9 cellular contexts compared by ENCODE assay signal in the genomic region with DNA sequence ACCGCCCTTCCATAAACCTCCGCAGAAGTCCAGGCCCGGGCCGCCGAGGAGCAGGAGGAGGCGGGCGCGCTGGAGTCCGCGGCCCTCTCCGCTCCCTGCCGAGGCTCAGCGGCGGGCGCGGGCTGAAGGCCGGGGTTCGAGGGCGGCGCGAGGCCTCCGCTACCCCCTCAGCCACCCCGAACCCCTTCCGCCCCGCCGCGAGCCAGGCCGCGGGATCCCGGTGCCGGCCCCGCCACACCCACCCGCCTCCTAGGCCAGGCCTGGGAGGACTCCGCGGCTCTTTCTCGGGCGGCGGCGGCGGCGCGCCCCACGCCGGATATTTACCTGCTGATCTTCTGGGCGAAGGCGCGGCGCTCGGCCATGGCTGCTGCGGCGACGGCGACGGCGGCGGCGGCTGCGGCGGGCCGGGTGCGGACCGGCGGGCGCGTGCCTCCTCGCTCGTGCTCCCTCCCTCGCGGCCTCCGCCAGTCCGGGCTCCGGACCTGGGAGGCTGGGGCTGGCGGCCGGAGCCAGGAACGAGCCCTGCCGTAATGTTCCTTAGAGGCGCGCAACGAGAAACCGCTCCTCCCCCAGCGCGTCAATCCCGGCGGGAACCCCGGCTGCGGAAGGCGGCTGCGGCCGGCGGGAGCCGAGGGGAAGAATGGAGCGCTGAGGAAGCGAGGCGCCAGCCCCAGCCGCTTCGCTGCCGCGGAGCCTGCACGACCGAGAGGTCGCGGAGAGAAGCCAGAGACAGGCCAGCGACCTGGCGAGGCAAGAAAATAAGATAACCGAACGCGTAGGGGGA. TPM values are rescaled to one million over a fixed set of nuclear protein-coding genes. Genes with fewer than 3 reads are reported as not detected.
DNase-seq lines count a peak whose midpoint lies in the region; ATAC-seq, FAIRE-seq and TF ChIP-seq lines count a peak whose summit lies in the region.
"Had no signal": no experiment of that assay in that cellular context is flagged by ENCODE, and none has a peak within 500 bp of the region (broad histone marks: within the 10 kb centered on the region; RNA-seq: fewer than 3 reads in every experiment).

A gene with protein sequence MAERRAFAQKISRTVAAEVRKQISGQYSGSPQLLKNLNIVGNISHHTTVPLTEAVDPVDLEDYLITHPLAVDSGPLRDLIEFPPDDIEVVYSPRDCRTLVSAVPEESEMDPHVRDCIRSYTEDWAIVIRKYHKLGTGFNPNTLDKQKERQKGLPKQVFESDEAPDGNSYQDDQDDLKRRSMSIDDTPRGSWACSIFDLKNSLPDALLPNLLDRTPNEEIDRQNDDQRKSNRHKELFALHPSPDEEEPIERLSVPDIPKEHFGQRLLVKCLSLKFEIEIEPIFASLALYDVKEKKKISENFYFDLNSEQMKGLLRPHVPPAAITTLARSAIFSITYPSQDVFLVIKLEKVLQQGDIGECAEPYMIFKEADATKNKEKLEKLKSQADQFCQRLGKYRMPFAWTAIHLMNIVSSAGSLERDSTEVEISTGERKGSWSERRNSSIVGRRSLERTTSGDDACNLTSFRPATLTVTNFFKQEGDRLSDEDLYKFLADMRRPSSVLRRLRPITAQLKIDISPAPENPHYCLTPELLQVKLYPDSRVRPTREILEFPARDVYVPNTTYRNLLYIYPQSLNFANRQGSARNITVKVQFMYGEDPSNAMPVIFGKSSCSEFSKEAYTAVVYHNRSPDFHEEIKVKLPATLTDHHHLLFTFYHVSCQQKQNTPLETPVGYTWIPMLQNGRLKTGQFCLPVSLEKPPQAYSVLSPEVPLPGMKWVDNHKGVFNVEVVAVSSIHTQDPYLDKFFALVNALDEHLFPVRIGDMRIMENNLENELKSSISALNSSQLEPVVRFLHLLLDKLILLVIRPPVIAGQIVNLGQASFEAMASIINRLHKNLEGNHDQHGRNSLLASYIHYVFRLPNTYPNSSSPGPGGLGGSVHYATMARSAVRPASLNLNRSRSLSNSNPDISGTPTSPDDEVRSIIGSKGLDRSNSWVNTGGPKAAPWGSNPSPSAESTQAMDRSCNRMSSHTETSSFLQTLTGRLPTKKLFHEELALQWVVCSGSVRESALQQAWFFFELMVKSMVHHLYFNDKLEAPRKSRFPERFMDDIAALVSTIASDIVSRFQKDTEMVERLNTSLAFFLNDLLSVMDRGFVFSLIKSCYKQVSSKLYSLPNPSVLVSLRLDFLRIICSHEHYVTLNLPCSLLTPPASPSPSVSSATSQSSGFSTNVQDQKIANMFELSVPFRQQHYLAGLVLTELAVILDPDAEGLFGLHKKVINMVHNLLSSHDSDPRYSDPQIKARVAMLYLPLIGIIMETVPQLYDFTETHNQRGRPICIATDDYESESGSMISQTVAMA (N-terminal part only) (minus strand): TSS at position 484 of the 784 bp plus-strand sequence. CDS start 122 bp downstream, at position 362.

- H3K23ac ChIP-seq in H1 (ENCODE audit: insufficient read length): no peak within 1 kb of the TSS

- H3K36me3 ChIP-seq in CD4-positive, CD25-positive, alpha-beta regulatory T cell (ENCODE audit: control insufficient read depth, insufficient read depth, low read length): no peaks in the 10 kb centered on the region
- no peaks in the 10 kb centered on the region for H3K36me3 ChIP-seq in H1 (ENCODE audit: control insufficient read depth in 2 of 4, insufficient read depth in 4 of 4, low read length in 3 of 4)
- no peaks in the 10 kb centered on the region for H3K36me3 ChIP-seq in lung (ENCODE audit: control insufficient read depth in 2 of 2, insufficient read depth in 2 of 2, low read length in 2 of 2)

- H3K27me3 Mint-ChIP-seq in CD4-positive, CD25-positive, alpha-beta regulatory T cell: peaks cover 19% of the 10 kb centered on the region

- H4K8ac ChIP-seq in H1 (ENCODE audit: extremely low read depth, insufficient read depth, low read length): peak within 1 kb of the TSS; percentile 95

- 0 out of 2 replicates have a peak within 1 kb of the TSS, but pooled peaks have one; percentile 73 for H2BK15ac ChIP-seq in H1 (ENCODE audit: low read length)

- H2AFZ ChIP-seq in H1 (ENCODE audit: low read length): peak within 1 kb of the TSS; percentile 98

- H3K4me3 ChIP-seq in CD4-positive, CD25-positive, alpha-beta regulatory T cell (ENCODE audit: low read depth, low read length): peak within 1 kb of the TSS; percentile 86
- H3K4me3 ChIP-seq in H1 (ENCODE audit: extremely low read depth in 1 of 4, insufficient read depth in 2 of 4, low read depth in 3 of 4, low read length in 4 of 4): peak within 1 kb of the TSS; percentile 80 to 92 (median 88)
- peak within 1 kb of the TSS; percentile 94 for H3K4me3 ChIP-seq in lung

- peak within 1 kb of the TSS; percentile 91 to 98 (median 93) for H3K27ac Mint-ChIP-seq in CD4-positive, CD25-positive, alpha-beta regulatory T cell

- peak in 1 of 2 experiments; percentile 25; a peak in 2 of 4 replicates for TF ChIP-seq RAD21 in H1 (IDR thresholded peaks at IDR 0.05 in 1 of 2, conservative IDR thresholded peaks at IDR 0.05 in 1 of 2; ENCODE audit: low read depth in 2 of 2, low read length in 2 of 2)

- peaks cover 6% of the 10 kb centered on the region for H3K4me1 ChIP-seq in CD4-positive, CD25-positive, alpha-beta regulatory T cell (ENCODE audit: control insufficient read depth, insufficient read depth, low read length, poor library complexity, severe bottlenecking)
- peaks cover 0 to 8% (median 4%) of the 10 kb centered on the region in 4 experiments; a peak in 4 of 7 replicates for H3K4me1 ChIP-seq in H1 (replicated peaks in 1 of 4; ENCODE audit: control insufficient read depth in 3 of 4, insufficient read depth in 4 of 4, low read length in 3 of 4)
- H3K4me1 ChIP-seq in lung (ENCODE audit: control insufficient read depth in 2 of 2, insufficient read depth in 2 of 2, low read length in 2 of 2): peaks cover 1 to 14% of the 10 kb centered on the region in 2 donors

- no peak within 1 kb of the TSS for H2AK5ac ChIP-seq in H1 (ENCODE audit: low read depth, low read length)

- peak in 1 of 2 experiments; percentile 69; a peak in 1 of 3 replicates for TF ChIP-seq EP300 in H1 (IDR thresholded peaks at IDR 0.05; ENCODE audit: borderline replicate concordance in 1 of 2, low read depth in 2 of 2, low read length in 2 of 2)

- peaks cover under 1% of the 10 kb centered on the region; the same call in 1 of the 2 replicates for H3K79me1 ChIP-seq in H1 (ENCODE audit: low read depth, low read length)

- H4K91ac ChIP-seq in H1 (replicated peaks; ENCODE audit: insufficient read length, low read length): peak within 1 kb of the TSS; percentile 79

- peak in 1 of 2 experiments; percentile 63; a peak in 2 of 3 replicates for TF ChIP-seq POLR2A in H1 (IDR thresholded peaks at IDR 0.05; ENCODE audit: control extremely low read depth in 1 of 2, low read depth in 2 of 2, low read length in 2 of 2)

- H3K27ac ChIP-seq in CD4-positive, CD25-positive, alpha-beta regulatory T cell (ENCODE audit: insufficient read depth, low read length, poor library complexity, severe bottlenecking): no peak within 1 kb of the TSS
- H3K27ac ChIP-seq in H1 (ENCODE audit: low read depth, low read length) (peak within 1 kb of the TSS; percentile 67; the same call in 1 of the 2 replicates), lung (ENCODE audit: low read depth in 1 of 2, low read length in 1 of 2) (peak within 1 kb of the TSS; percentile 80 to 86)

- no peak within 1 kb of the TSS for H3K4ac ChIP-seq in H1 (replicated peaks; ENCODE audit: insufficient read length, low read depth, low read length)

- 3% methylated on average over 65 of the region's 107 CpGs; no CpG with 5 or more reads in 1 of the 2 experiments for WGBS in H1 (ENCODE audit: extremely low coverage in 1 of 2, insufficient coverage in 1 of 2, insufficient read length in 1 of 2, insufficient replicate concordance in 2 of 2, low coverage in 1 of 2, low lambda C conversion rate in 2 of 2, missing lambda C conversion rate in 1 of 2), 2 experiments
- WGBS in lung, 2 donors: 0 to 1% methylated on average over 71 to 107 of the region's 107 CpGs

- peaks cover 0 to 2% of the 10 kb centered on the region in 2 experiments for H4K20me1 ChIP-seq in H1 (replicated peaks in 1 of 2; ENCODE audit: control insufficient read depth in 1 of 2, insufficient read depth in 2 of 2, low read length in 2 of 2)

- peaks cover 0 to 29% (median 22%) of the 10 kb centered on the region in 4 donors for H3K4me1 Mint-ChIP-seq in CD4-positive, CD25-positive, alpha-beta regulatory T cell

- TF ChIP-seq CTCF in H1 (IDR thresholded peaks at IDR 0.05; ENCODE audit: control extremely low read depth in 1 of 3, insufficient read depth in 1 of 3, low read depth in 1 of 3, low read length in 3 of 3) (no peak), lung (IDR thresholded peaks at IDR 0.05; ENCODE audit: control extremely low read depth, extremely low read depth) (no peak)

- peak within 1 kb of the TSS; percentile 5; the same call in 1 of the 2 replicates for H2BK12ac ChIP-seq in H1 (ENCODE audit: low read depth, low read length)

- H2BK5ac ChIP-seq in H1 (ENCODE audit: low read depth, low read length): peak within 1 kb of the TSS; percentile 89

- H3K56ac ChIP-seq in H1 (replicated peaks; ENCODE audit: insufficient read length, low read depth, low read length): peak within 1 kb of the TSS; percentile 77

- H3K79me2 ChIP-seq in H1 (ENCODE audit: control insufficient read depth in 1 of 2, insufficient read depth in 2 of 2, low read length in 2 of 2): peaks cover 4 to 37% of the 10 kb centered on the region in 2 experiments; a peak in 3 of 4 replicates

- CTCF ChIA-PET in activated CD8-positive, alpha-beta memory T cell treated with anti-CD3 and anti-CD28 coated beads for 36 hours (lab: Charles Lee): no interaction called here
- CTCF ChIA-PET in H1 (lab: Charles Lee; ENCODE audit: partially characterized antibody): interaction anchor here (0.9 kb wide), 1 partner anchor 30 kb away, joined by 3 read pairs; no protein-coding TSS in a partner anchor

- H3K9me3 ChIP-seq in CD4-positive, CD25-positive, alpha-beta regulatory T cell (ENCODE audit: control insufficient read depth in 2 of 2, low read length in 2 of 2): no peaks in the 10 kb centered on the region
- H3K9me3 ChIP-seq in H1 (ENCODE audit: insufficient read depth in 2 of 2, low read depth in 1 of 2, low read length in 1 of 2) (no peaks in the 10 kb centered on the region), lung (ENCODE audit: control insufficient read depth in 2 of 2, insufficient read depth in 1 of 2, low read length in 1 of 2) (no peaks in the 10 kb centered on the region)

- peak within 1 kb of the TSS; percentile 82 to 83 for H3K4me2 ChIP-seq in H1 (ENCODE audit: insufficient read depth in 1 of 2, low read depth in 2 of 2, low read length in 2 of 2)

- peak within 1 kb of the TSS; percentile 94; the same call in 1 of the 2 replicates for H3K18ac ChIP-seq in H1 (ENCODE audit: extremely low read depth, low read length)

- POLR2A ChIA-PET in activated CD8-positive, alpha-beta memory T cell treated with anti-CD3 and anti-CD28 coated beads for 36 hours (lab: Charles Lee): interaction anchor here (0.9 kb wide), 1 partner anchor 95 kb away, joined by 8 read pairs; no protein-coding TSS in a partner anchor
- POLR2A ChIA-PET in H1 (lab: Charles Lee; ENCODE audit: partially characterized antibody): interaction anchor here (0.6 to 1.4 kb wide), 5 partner anchors 11 to 66 kb away, joined by 3 to 5 read pairs (median 3); no protein-coding TSS in a partner anchor

- peak within 1 kb of the TSS; percentile 91 for H4K5ac ChIP-seq in H1 (ENCODE audit: insufficient read length, low read depth, low read length)

- H2BK20ac ChIP-seq in H1 (ENCODE audit: low read length): no peak within 1 kb of the TSS

- peak within 1 kb of the TSS; percentile 90 to 97 (median 93) for H3K9ac ChIP-seq in H1 (replicated peaks in 1 of 4; ENCODE audit: extremely low read depth in 1 of 4, low read depth in 3 of 4, low read length in 3 of 4)

- no peaks in the 10 kb centered on the region for H3K9me3 Mint-ChIP-seq in CD4-positive, CD25-positive, alpha-beta regulatory T cell

- H2BK120ac ChIP-seq in H1 (replicated peaks; ENCODE audit: low read depth, low read length): no peak within 1 kb of the TSS

- FAIRE-seq in H1 (lab: Jason Lieb, UNC): no peak
- FAIRE-seq: islet of Langerhans had no signal

- ATAC-seq in CD4-positive, CD25-positive, alpha-beta regulatory T cell (ENCODE audit: low read depth in 2 of 2): peak; percentile 66 to 74
- ATAC-seq in GM19324 (IDR thresholded peaks at IDR 0.05; ENCODE audit: low FRiP score, unreplicated experiment) (peak; percentile 82), HG03432 (IDR thresholded peaks at IDR 0.05; ENCODE audit: unreplicated experiment) (peak; percentile 82), lung (ENCODE audit: insufficient read depth, low FRiP score) (peak; percentile 88)

- peak; percentile 21 to 68 (median 56) for DNase-seq in CD4-positive, CD25-positive, alpha-beta regulatory T cell
- DNase-seq in NCI-H69 (lab: John Stamatoyannopoulos, UW) (peak; percentile 84), H1 (ENCODE audit: low read depth in 1 of 2, low spot score in 2 of 2) (peak; percentile 56 to 95), lung (ENCODE audit: low spot score) (peak; percentile 77)
- peak; percentile 5 to 28 (median 27) for DNase-seq in stimulated activated CD4-positive, alpha-beta T cell treated with anti-CD3 and anti-CD28 coated beads, TNF-alpha, amount 100 ng/mL, for 4 hours (ENCODE audit: low read depth in 3 of 3)

- peaks cover 4% of the 10 kb centered on the region; the same call in 1 of the 2 replicates for H3K23me2 ChIP-seq in H1 (ENCODE audit: low read depth, low read length)

- peaks cover 5% of the 10 kb centered on the region for H3K27me3 ChIP-seq in CD4-positive, CD25-positive, alpha-beta regulatory T cell (ENCODE audit: control insufficient read depth, insufficient read depth, low read length)
- H3K27me3 ChIP-seq in H1 (replicated peaks in 1 of 4; ENCODE audit: control insufficient read depth in 3 of 4, extremely low read depth in 1 of 4, insufficient read depth in 3 of 4, low read length in 3 of 4) (no peaks in the 10 kb centered on the region), lung (ENCODE audit: control insufficient read depth, insufficient read depth) (no peaks in the 10 kb centered on the region)

- no peaks in the 10 kb centered on the region for H3K36me3 Mint-ChIP-seq in CD4-positive, CD25-positive, alpha-beta regulatory T cell

- H3K4me3 Mint-ChIP-seq in CD4-positive, CD25-positive, alpha-beta regulatory T cell: peak within 1 kb of the TSS; percentile 96 to 98 (median 96)

- H3K14ac ChIP-seq in H1 (ENCODE audit: insufficient read length): no peak within 1 kb of the TSS

RNA-seq across cellular contexts. Expression of the gene that starts here (rescaled TPM):
- total RNA-seq in CD4-positive, CD25-positive, alpha-beta regulatory T cell: 5.8 TPM
- 1 to 10 TPM; 1.8 to 2.8 (median 2.5) TPM for polyA plus RNA-seq in CD4-positive, CD25-positive, alpha-beta regulatory T cell
- 10 to 100 TPM; 11.6 to 12.7 TPM for total RNA-seq in activated CD8-positive, alpha-beta memory T cell treated with anti-CD3 and anti-CD28 coated beads for 36 hours
- 28.7 and 33.7 TPM in 2 replicates for total RNA-seq in H1 (2021; fragmentation: NEBNext Ultra II Directional; extraction: Animal tissue kit (Norgen Biotek cat#: 25700))
- polyA plus RNA-seq in H1 (2011; rRNA removed) (7.9 and 10.2 TPM in 2 replicates), lung (1 to 10 TPM; 3.4 to 7.0 TPM)
- 16.7 TPM for polyA plus RNA-seq in H1 (2011; cell fraction: cytosol; rRNA removed)
- polyA plus RNA-seq in H1 (2011; cell fraction: nucleus; rRNA removed): 22.0 TPM
- polyA plus RNA-seq in H1 (2012, experiment 1 of 2): 17.0 to 44.9 TPM (median 20.4 TPM) in 4 replicates
- polyA plus RNA-seq in H1 (2012, experiment 2 of 2): 1.6 TPM
- 17.8 TPM for polyA plus RNA-seq in H1 (2013, experiment 1 of 2)
- 13.6 TPM for polyA plus RNA-seq in H1 (2013, experiment 2 of 2)
- polyA minus RNA-seq in H1 (2011; rRNA and poly(A)+ RNA removed): 48.7 and 122 TPM in 2 replicates
- 39.7 TPM for polyA minus RNA-seq in H1 (2011; cell fraction: cytosol; rRNA and poly(A)+ RNA removed)
- polyA minus RNA-seq in H1 (2011; cell fraction: nucleus; rRNA and poly(A)+ RNA removed): 94.8 TPM
- total RNA-seq in lung: 100 to 1,000 TPM in 1 of 2 donors, 10 to 100 TPM in 1; 33.4 to 111 TPM

Comparison
In these comparisons a context has a peak if more than half of its experiments do, and no peak if none do; other contexts are left out.
1. DNase-seq: peak in every context shown above with its lines; median percentile 84 in NCI-H69; 77 in lung; 76 in H1; 56 in CD4-positive, CD25-positive, alpha-beta regulatory T cell; 27 in stimulated activated CD4-positive, alpha-beta T cell treated with anti-CD3 and anti-CD28 coated beads, TNF-alpha, amount 100 ng/mL, for 4 hours.